ENCODE assay signal across 1 cellular context in the genomic region with DNA sequence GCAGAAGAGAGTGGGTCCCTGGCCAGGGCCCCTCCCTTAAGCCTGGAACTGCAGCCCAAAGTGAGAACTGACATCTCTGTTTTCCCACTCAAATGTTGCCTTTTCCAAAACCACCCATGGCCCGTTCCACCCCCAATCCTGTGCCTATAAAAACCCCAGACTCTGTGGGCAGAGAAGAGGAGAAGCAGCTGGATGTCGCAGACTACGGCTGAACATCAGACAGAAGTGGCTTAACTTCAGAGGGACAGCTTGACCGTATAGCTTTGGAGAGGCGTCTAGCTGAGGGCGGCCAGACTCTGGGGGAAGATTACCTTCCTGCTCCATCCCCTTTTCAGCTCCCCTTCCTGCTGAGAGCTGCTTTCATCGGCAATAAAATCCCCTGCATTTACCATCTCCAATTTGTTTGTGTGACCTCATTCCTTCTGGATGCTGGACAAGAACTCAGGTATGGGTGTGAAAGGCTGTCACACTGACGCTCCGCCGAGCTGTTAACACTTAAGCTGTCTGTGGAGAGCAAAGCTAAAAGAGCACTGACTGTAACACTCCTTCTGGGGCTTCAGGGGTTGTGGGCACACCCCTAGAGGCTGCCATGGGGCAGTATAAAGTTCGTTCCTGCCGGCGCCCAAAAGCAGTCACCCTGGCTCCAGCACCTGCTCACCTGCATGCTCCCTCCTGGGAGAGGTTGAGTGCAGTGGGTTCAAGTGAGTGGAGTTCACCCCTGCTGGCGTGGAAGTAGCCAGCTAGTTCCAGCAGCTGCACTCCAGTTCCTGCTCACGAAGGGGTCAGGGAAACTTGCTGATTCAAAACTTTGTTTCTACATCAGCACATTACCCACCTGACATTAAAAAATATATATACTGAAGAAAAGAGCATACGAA.
TF ChIP-seq lines count a peak whose summit lies in the region.

No MANE protein-coding gene starts in this region.

TF ChIP-seq in HEK293, 187 proteins besides CTCF, POLR2A, EP300 and RAD21 (continued from another document):
- TF ChIP-seq, protein P1, sequence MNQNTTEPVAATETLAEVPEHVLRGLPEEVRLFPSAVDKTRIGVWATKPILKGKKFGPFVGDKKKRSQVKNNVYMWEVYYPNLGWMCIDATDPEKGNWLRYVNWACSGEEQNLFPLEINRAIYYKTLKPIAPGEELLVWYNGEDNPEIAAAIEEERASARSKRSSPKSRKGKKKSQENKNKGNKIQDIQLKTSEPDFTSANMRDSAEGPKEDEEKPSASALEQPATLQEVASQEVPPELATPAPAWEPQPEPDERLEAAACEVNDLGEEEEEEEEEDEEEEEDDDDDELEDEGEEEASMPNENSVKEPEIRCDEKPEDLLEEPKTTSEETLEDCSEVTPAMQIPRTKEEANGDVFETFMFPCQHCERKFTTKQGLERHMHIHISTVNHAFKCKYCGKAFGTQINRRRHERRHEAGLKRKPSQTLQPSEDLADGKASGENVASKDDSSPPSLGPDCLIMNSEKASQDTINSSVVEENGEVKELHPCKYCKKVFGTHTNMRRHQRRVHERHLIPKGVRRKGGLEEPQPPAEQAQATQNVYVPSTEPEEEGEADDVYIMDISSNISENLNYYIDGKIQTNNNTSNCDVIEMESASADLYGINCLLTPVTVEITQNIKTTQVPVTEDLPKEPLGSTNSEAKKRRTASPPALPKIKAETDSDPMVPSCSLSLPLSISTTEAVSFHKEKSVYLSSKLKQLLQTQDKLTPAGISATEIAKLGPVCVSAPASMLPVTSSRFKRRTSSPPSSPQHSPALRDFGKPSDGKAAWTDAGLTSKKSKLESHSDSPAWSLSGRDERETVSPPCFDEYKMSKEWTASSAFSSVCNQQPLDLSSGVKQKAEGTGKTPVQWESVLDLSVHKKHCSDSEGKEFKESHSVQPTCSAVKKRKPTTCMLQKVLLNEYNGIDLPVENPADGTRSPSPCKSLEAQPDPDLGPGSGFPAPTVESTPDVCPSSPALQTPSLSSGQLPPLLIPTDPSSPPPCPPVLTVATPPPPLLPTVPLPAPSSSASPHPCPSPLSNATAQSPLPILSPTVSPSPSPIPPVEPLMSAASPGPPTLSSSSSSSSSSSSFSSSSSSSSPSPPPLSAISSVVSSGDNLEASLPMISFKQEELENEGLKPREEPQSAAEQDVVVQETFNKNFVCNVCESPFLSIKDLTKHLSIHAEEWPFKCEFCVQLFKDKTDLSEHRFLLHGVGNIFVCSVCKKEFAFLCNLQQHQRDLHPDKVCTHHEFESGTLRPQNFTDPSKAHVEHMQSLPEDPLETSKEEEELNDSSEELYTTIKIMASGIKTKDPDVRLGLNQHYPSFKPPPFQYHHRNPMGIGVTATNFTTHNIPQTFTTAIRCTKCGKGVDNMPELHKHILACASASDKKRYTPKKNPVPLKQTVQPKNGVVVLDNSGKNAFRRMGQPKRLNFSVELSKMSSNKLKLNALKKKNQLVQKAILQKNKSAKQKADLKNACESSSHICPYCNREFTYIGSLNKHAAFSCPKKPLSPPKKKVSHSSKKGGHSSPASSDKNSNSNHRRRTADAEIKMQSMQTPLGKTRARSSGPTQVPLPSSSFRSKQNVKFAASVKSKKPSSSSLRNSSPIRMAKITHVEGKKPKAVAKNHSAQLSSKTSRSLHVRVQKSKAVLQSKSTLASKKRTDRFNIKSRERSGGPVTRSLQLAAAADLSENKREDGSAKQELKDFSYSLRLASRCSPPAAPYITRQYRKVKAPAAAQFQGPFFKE (tag by site-specific recombination; IDR thresholded peaks at IDR 0.05; ENCODE audit: borderline replicate concordance) = no peak
- TF ChIP-seq GFI1B (tag by site-specific recombination; IDR thresholded peaks at IDR 0.05) (no peak; the same call in 1 of the 2 replicates), ZNF221 (tag by site-specific recombination; IDR thresholded peaks at IDR 0.05; ENCODE audit: borderline replicate concordance) (no peak)
- TF ChIP-seq, protein P2, sequence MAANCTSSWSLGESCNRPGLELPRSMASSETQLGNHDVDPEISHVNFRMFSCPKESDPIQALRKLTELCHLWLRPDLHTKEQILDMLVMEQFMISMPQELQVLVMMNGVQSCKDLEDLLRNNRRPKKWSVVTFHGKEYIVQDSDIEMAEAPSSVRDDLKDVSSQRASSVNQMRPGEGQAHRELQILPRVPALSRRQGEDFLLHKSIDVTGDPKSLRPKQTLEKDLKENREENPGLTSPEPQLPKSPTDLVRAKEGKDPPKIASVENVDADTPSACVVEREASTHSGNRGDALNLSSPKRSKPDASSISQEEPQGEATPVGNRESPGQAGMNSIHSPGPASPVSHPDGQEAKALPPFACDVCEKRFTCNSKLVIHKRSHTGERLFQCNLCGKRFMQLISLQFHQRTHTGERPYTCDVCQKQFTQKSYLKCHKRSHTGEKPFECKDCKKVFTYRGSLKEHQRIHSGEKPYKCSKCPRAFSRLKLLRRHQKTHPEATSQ (tag by site-specific recombination; IDR thresholded peaks at IDR 0.05) = no peak
